ENCODE assay signal across 8 cellular contexts in genomic region chr1:212671342-212672031, GRCh38. TPM values are rescaled to one million over a fixed set of nuclear protein-coding genes. Genes with fewer than 3 reads are reported as not detected.
DNase-seq lines count a peak whose midpoint lies in the region; ATAC-seq and TF ChIP-seq lines count a peak whose summit lies in the region.

No MANE protein-coding gene starts in this region.

- H3K4me1 ChIP-seq in upper lobe of left lung: peaks cover 19 to 29% (median 23%) of the 10 kb centered on the region in 4 donors

- no peaks in the 10 kb centered on the region for H3K9me3 ChIP-seq in upper lobe of left lung

- H3K27me3 ChIP-seq in upper lobe of left lung: no peaks in the 10 kb centered on the region

- TF ChIP-seq POLR2A in upper lobe of left lung (IDR thresholded peaks at IDR 0.05): no peak

- TF ChIP-seq CTCF in upper lobe of left lung (IDR thresholded peaks at IDR 0.05): no peak

- POLR2A ChIA-PET in activated CD4-positive, alpha-beta memory T cell treated with anti-CD3 and anti-CD28 coated beads, Interleukin-2, amount 10 ng/mL, durations not matched to agents 7 days and 5 days (lab: Charles Lee): no interaction called here

- peak overlapping the region in 1 of 4 donors; percentile 49 for H3K27ac ChIP-seq in upper lobe of left lung

- DNase-seq in Daoy (ENCODE audit: low read depth) (peak; percentile 94), NCI-H2227 treated with DMSO at 0.1 percent for 48 hours (lab: John Stamatoyannopoulos, UW) (peak; percentile 74), inferior parietal cortex (ENCODE audit: extremely low spot score) (peak; percentile 43), upper lobe of left lung (peak in 1 of 2 donors; percentile 68), cerebellar cortex (ENCODE audit: low spot score) (no peak)
- no peak for DNase-seq in activated T-helper 2 cell treated with anti-CD3 and anti-CD28 coated beads, Interferon-gamma antibody, Interleukin-2, Interleukin-4, amounts not matched to agents 10 μg/mL and 5 μg/mL and 100 μg/mL, durations not matched to agents 14 hours and 24 hours and 36 hours (ENCODE audit: low spot score)
- no peak for DNase-seq in activated CD4-positive, alpha-beta memory T cell treated with anti-CD3 and anti-CD28 coated beads, Interleukin-2, amount 10 ng/mL, durations not matched to agents 7 days and 5 days

- ATAC-seq in HG02884 (IDR thresholded peaks at IDR 0.05; ENCODE audit: unreplicated experiment) (peak; percentile 46), upper lobe of left lung (ENCODE audit: low FRiP score in 2 of 2) (peak; percentile 54 to 64)

- no peak overlapping the region for H3K4me3 Mint-ChIP-seq in activated T-helper 2 cell treated with anti-CD3 and anti-CD28 coated beads, Interferon-gamma antibody, Interleukin-2, Interleukin-4, amounts not matched to agents 10 μg/mL and 5 μg/mL and 100 μg/mL, durations not matched to agents 14 hours and 24 hours and 36 hours (ENCODE audit: low read depth)
- no peak overlapping the region for H3K4me3 Mint-ChIP-seq in activated CD4-positive, alpha-beta memory T cell treated with anti-CD3 and anti-CD28 coated beads, Interleukin-2, amount 10 ng/mL, durations not matched to agents 7 days and 5 days

- H3K9me3 Mint-ChIP-seq in activated T-helper 2 cell treated with anti-CD3 and anti-CD28 coated beads, Interferon-gamma antibody, Interleukin-2, Interleukin-4, amounts not matched to agents 10 μg/mL and 5 μg/mL and 100 μg/mL, durations not matched to agents 14 hours and 24 hours and 36 hours: no peaks in the 10 kb centered on the region
- no peaks in the 10 kb centered on the region for H3K9me3 Mint-ChIP-seq in activated CD4-positive, alpha-beta memory T cell treated with anti-CD3 and anti-CD28 coated beads, Interleukin-2, amount 10 ng/mL, durations not matched to agents 7 days and 5 days

- H3K27me3 Mint-ChIP-seq in activated T-helper 2 cell treated with anti-CD3 and anti-CD28 coated beads, Interferon-gamma antibody, Interleukin-2, Interleukin-4, amounts not matched to agents 10 μg/mL and 5 μg/mL and 100 μg/mL, durations not matched to agents 14 hours and 24 hours and 36 hours (ENCODE audit: low read depth): no peaks in the 10 kb centered on the region
- no peaks in the 10 kb centered on the region for H3K27me3 Mint-ChIP-seq in activated CD4-positive, alpha-beta memory T cell treated with anti-CD3 and anti-CD28 coated beads, Interleukin-2, amount 10 ng/mL, durations not matched to agents 7 days and 5 days

- 49 to 64% methylated on average over 11 to 12 of the region's 12 CpGs for WGBS in upper lobe of left lung, 2 donors

- H3K4me3 ChIP-seq in upper lobe of left lung: no peak overlapping the region

- CTCF ChIA-PET in activated CD4-positive, alpha-beta memory T cell treated with anti-CD3 and anti-CD28 coated beads, Interleukin-2, amount 10 ng/mL, durations not matched to agents 7 days and 5 days (lab: Charles Lee): interaction anchor here (0.8 kb wide), 1 partner anchor 88 kb away, joined by 5 read pairs; no protein-coding TSS in a partner anchor

- intact Hi-C loops in activated T-helper 2 cell treated with anti-CD3 and anti-CD28 coated beads, Interferon-gamma antibody, Interleukin-2, Interleukin-4, amounts not matched to agents 10 μg/mL and 5 μg/mL and 100 μg/mL, durations not matched to agents 14 hours and 24 hours and 36 hours (cut with micrococcal nuclease): no loop called here

- peaks cover 45% of the 10 kb centered on the region for H3K4me1 Mint-ChIP-seq in activated T-helper 2 cell treated with anti-CD3 and anti-CD28 coated beads, Interferon-gamma antibody, Interleukin-2, Interleukin-4, amounts not matched to agents 10 μg/mL and 5 μg/mL and 100 μg/mL, durations not matched to agents 14 hours and 24 hours and 36 hours (ENCODE audit: low read depth)
- H3K4me1 Mint-ChIP-seq in activated CD4-positive, alpha-beta memory T cell treated with anti-CD3 and anti-CD28 coated beads, Interleukin-2, amount 10 ng/mL, durations not matched to agents 7 days and 5 days: peaks cover 40% of the 10 kb centered on the region

- no peaks in the 10 kb centered on the region for H3K36me3 ChIP-seq in upper lobe of left lung

- no peaks in the 10 kb centered on the region for H3K36me3 Mint-ChIP-seq in activated T-helper 2 cell treated with anti-CD3 and anti-CD28 coated beads, Interferon-gamma antibody, Interleukin-2, Interleukin-4, amounts not matched to agents 10 μg/mL and 5 μg/mL and 100 μg/mL, durations not matched to agents 14 hours and 24 hours and 36 hours (ENCODE audit: low read depth)
- H3K36me3 Mint-ChIP-seq in activated CD4-positive, alpha-beta memory T cell treated with anti-CD3 and anti-CD28 coated beads, Interleukin-2, amount 10 ng/mL, durations not matched to agents 7 days and 5 days (ENCODE audit: low read depth): no peaks in the 10 kb centered on the region

- no peak for TF ChIP-seq EP300 in upper lobe of left lung (IDR thresholded peaks at IDR 0.05)

- peak overlapping the region; percentile 2 for H3K27ac Mint-ChIP-seq in activated T-helper 2 cell treated with anti-CD3 and anti-CD28 coated beads, Interferon-gamma antibody, Interleukin-2, Interleukin-4, amounts not matched to agents 10 μg/mL and 5 μg/mL and 100 μg/mL, durations not matched to agents 14 hours and 24 hours and 36 hours
- no peak overlapping the region for H3K27ac Mint-ChIP-seq in activated CD4-positive, alpha-beta memory T cell treated with anti-CD3 and anti-CD28 coated beads, Interleukin-2, amount 10 ng/mL, durations not matched to agents 7 days and 5 days

RNA-seq across cellular contexts. Expression of gene BATF3, which starts 28.2 kb away (rescaled TPM):
- total RNA-seq in Daoy (2014; rRNA removed; shearing (Covaris generic)): 3.1 and 12.4 TPM in 2 replicates
- 246 and 249 TPM in 2 replicates for total RNA-seq in activated T-helper 2 cell treated with anti-CD3 and anti-CD28 coated beads, Interferon-gamma antibody, Interleukin-2, Interleukin-4, amounts not matched to agents 10 μg/mL and 5 μg/mL and 100 μg/mL, durations not matched to agents 14 hours and 24 hours and 36 hours
- total RNA-seq in upper lobe of left lung: 10 to 100 TPM in 2 of 6 donors, 1 to 10 TPM in 4; 2.6 to 14.1 (median 9.4) TPM
- 10 to 100 TPM; 56.5 to 56.7 TPM for total RNA-seq in activated CD4-positive, alpha-beta memory T cell treated with anti-CD3 and anti-CD28 coated beads, Interleukin-2, amount 10 ng/mL, durations not matched to agents 7 days and 5 days

Comparison
In these comparisons a context has a peak if more than half of its experiments do, and no peak if none do; other contexts are left out.
1. DNase-seq: peak in Daoy (single experiment), NCI-H2227 treated with DMSO at 0.1 percent for 48 hours (single experiment) and inferior parietal cortex (single experiment); none in activated T-helper 2 cell treated with anti-CD3 and anti-CD28 coated beads, Interferon-gamma antibody, Interleukin-2, Interleukin-4, amounts not matched to agents 10 μg/mL and 5 μg/mL and 100 μg/mL, durations not matched to agents 14 hours and 24 hours and 36 hours (single experiment), activated CD4-positive, alpha-beta memory T cell treated with anti-CD3 and anti-CD28 coated beads, Interleukin-2, amount 10 ng/mL, durations not matched to agents 7 days and 5 days (single experiment) and cerebellar cortex (single experiment).